Comparison of ENCODE assay signal across 1 cellular context in genomic region chr1:151832318-151832984, GRCh38.
TF ChIP-seq lines count a peak whose summit lies in the region.

No MANE protein-coding gene starts in this region.

TF ChIP-seq in SK-N-SH, 30 proteins besides CTCF, POLR2A, EP300 and RAD21 (continued from another document):
- TF ChIP-seq NRF1 (IDR thresholded peaks at IDR 0.05; ENCODE audit: low read depth, low read length), result no peak
- TF ChIP-seq REST (IDR thresholded peaks at IDR 0.05; ENCODE audit: low read depth, low read length), result no peak
- TF ChIP-seq RFX5 (IDR thresholded peaks at IDR 0.05; ENCODE audit: low read length), result no peak
- no peak for TF ChIP-seq JUND (IDR thresholded peaks at IDR 0.05)
